Comparison of ENCODE assay signal across 18 cellular contexts in genomic region chr2:168593713-168594112, GRCh38.
A peak's percentile ranks its signal among the peaks of the same experiment; 100 is the strongest.
DNase-seq lines count a peak whose midpoint lies in the region; ATAC-seq and TF ChIP-seq lines count a peak whose summit lies in the region.
"Had no signal": no experiment of that assay in that cellular context is flagged by ENCODE, and none has a peak within 500 bp of the region (broad histone marks: within the 10 kb centered on the region; RNA-seq: fewer than 3 reads in every experiment).

No MANE protein-coding gene starts in this region.

- H3K9me3 ChIP-seq in upper lobe of left lung: no peaks in the 10 kb centered on the region

- no peak for TF ChIP-seq CTCF in upper lobe of left lung (IDR thresholded peaks at IDR 0.05)

- no peaks in the 10 kb centered on the region for H3K4me1 ChIP-seq in upper lobe of left lung

- no peaks in the 10 kb centered on the region for H3K36me3 ChIP-seq in upper lobe of left lung

- DNase-seq in fibroblast of gingiva (ENCODE audit: low read depth) (peak; percentile 45), upper lobe of left lung (no peak), SK-N-DZ (ENCODE audit: low spot score) (no peak), HT-29 (ENCODE audit: low spot score) (no peak)
- DNase-seq in stimulated activated CD4-positive, alpha-beta T cell treated with anti-CD3 and anti-CD28 coated beads, Interleukin-12 subunit alpha, Interleukin-12 subunit beta, amount 100 ng/mL, for 4 hours: no peak
- DNase-seq: activated B cell treated with CpG ODN at 0.5 μM for 24 hours; activated naive CD8-positive, alpha-beta T cell treated with anti-CD3 and anti-CD28 coated beads, Interleukin-2, amount 10 ng/mL, durations not matched to agents 7 days and 5 days; activated T-cell treated with anti-CD3 and anti-CD28 coated beads, Interleukin-2, amount 50 U/mL, for 72 hours; COR-L47; foreskin melanocyte; KG1; kidney glomerular epithelial cell; NCI-H2029 treated with DMSO at 0.1 percent for 48 hours; NCI-H510A had no signal

- TF ChIP-seq POLR2A in upper lobe of left lung (IDR thresholded peaks at IDR 0.05): no peak

- H3K4me3 ChIP-seq in upper lobe of left lung: no peak overlapping the region
- H3K4me3 ChIP-seq: smooth muscle cell had no signal

- H3K27me3 ChIP-seq in upper lobe of left lung: no peaks in the 10 kb centered on the region

- WGBS in upper lobe of left lung, 2 donors: 92 to 100% methylated on average over 1 of the region's 1 CpG

- peak; percentile 40 for ATAC-seq in GM18858 (IDR thresholded peaks at IDR 0.05; ENCODE audit: unreplicated experiment)
- ATAC-seq in GM21723 (IDR thresholded peaks at IDR 0.05; ENCODE audit: unreplicated experiment): peak; percentile 42
- ATAC-seq in HG03159 (IDR thresholded peaks at IDR 0.05; ENCODE audit: unreplicated experiment): peak; percentile 52
- no peak for ATAC-seq in upper lobe of left lung (ENCODE audit: low FRiP score in 2 of 2)
- ATAC-seq: activated T-cell treated with anti-CD3 and anti-CD28 coated beads, Interleukin-2, amount 50 U/mL, for 72 hours had no signal

- no peak overlapping the region for H3K27ac ChIP-seq in upper lobe of left lung

- no peak for TF ChIP-seq EP300 in upper lobe of left lung (IDR thresholded peaks at IDR 0.05)

Comparison
In these comparisons a context has a peak if more than half of its experiments do, and no peak if none do; other contexts are left out.
1. ATAC-seq: peak in GM18858 (single experiment), GM21723 (single experiment) and HG03159 (single experiment); none in upper lobe of left lung (0 of 2).